In genomic region chr16:9380221-9380620, GRCh38 we compare ENCODE assay signal across 29 cellular contexts.
"Had no signal": no experiment of that assay in that cellular context is flagged by ENCODE, and none has a peak within 500 bp of the region (broad histone marks: within the 10 kb centered on the region; RNA-seq: fewer than 3 reads in every experiment).

No MANE protein-coding gene starts in this region.

- H3K4me3 ChIP-seq: body of pancreas, coronary artery, dorsolateral prefrontal cortex, heart left ventricle had no signal

- H3K4me1 ChIP-seq: body of pancreas had no signal

- H3K27ac ChIP-seq: body of pancreas, coronary artery, WERI-Rb-1 had no signal

- H3K36me3 ChIP-seq: heart left ventricle, WERI-Rb-1 had no signal

- H3K9me3 ChIP-seq: body of pancreas, heart left ventricle had no signal

- H3K27me3 ChIP-seq: body of pancreas, dorsolateral prefrontal cortex, heart left ventricle had no signal

- DNase-seq: activated B cell treated with CpG ODN at 0.5 μM for 24 hours; activated CD4-positive, alpha-beta T cell treated with anti-CD3 and anti-CD28 coated beads for 48 hours; activated CD4-positive, alpha-beta T cell treated with anti-CD3 and anti-CD28 coated beads, Interleukin-2, amount 50 U/mL, for 1 hour; activated CD4-positive, alpha-beta T cell treated with anti-CD3 and anti-CD28 coated beads, Interleukin-2, amount 50 U/mL, for 48 hours; activated CD8-positive, alpha-beta memory T cell treated with anti-CD3 and anti-CD28 coated beads for 24 hours; activated CD8-positive, alpha-beta T cell treated with anti-CD3 and anti-CD28 coated beads for 36 hours; activated effector memory CD4-positive, alpha-beta T cell treated with Interleukin-2 at 50 U/mL for 16 hours; activated gamma-delta T cell treated with Interleukin-2 at 50 U/mL for 16 hours; activated naive CD4-positive, alpha-beta T cell treated with anti-CD3 and anti-CD28 coated beads, Interleukin-2, amount 50 U/mL, for 16 hours; activated naive CD4-positive, alpha-beta T cell treated with Interleukin-2 at 50 U/mL for 16 hours; activated T-cell treated with anti-CD3 and anti-CD28 coated beads, Interleukin-2, amount 50 U/mL, for 4 hours; amniotic stem cell; aorta; body of pancreas; central memory CD4-positive, alpha-beta T cell; cerebellar nuclear complex; dorsolateral prefrontal cortex; effector memory CD4-positive, alpha-beta T cell; endodermal cell; foreskin fibroblast; glutamatergic neuron; heart left ventricle; T-cell; T1000; WERI-Rb-1 had no signal

- ATAC-seq: activated CD4-positive, CD25-positive, alpha-beta regulatory T cell treated with anti-CD3 and anti-CD28 coated beads, Interleukin-2, amount 50 U/mL, for 24 hours; activated CD8-positive, alpha-beta T cell treated with anti-CD3 and anti-CD28 coated beads for 36 hours; activated T-cell treated with anti-CD3 and anti-CD28 coated beads, Interleukin-2, amount 50 U/mL, for 4 hours; activated T-helper 17 cell treated with anti-CD3 and anti-CD28 coated beads, Interleukin-2, amount 50 U/mL, for 72 hours; body of pancreas; esophagus mucosa; heart left ventricle; T-cell had no signal
